ENCODE assay signal across 8 cellular contexts in the genomic region with DNA sequence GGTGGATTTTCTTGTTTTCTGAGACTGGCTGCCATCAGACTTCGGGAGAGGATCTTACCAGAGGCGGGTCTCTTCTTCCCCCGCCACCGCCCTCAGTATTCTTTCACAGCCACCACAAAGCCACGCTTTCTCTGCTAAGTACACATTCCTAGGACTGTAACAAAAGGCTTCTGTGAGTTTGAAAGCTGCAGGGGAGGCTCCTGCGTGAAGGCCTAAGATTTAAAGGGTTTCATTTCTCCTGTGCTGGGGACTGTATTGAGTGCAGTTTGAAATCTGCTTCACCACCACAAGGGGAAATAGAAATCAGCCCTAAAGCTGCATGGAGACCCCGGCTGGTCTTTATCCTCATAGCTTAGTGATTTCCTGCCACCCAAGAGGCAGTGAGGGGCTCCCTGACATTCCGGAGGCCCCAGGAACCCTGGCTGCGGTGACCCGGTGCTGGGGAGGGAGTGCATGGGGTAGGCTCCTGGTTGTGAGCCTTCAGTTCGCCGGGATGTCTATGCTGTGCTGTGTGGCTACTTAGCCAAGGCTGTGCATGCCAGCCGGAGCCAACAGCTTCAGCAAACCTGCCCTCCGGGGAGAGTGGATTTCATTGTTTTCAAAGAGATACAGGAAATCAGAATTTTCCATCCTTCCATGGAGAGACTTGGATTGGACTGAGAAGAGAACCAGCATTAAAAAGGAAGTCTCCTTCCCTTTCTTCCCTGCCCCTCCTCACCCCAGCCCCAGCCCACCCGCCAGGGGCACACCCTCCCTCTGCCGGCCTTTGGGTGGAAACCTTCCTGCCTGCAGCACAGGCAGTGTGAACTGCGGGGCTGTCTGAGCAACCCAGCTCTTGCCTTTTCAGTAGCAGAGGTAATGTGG.
DNase-seq lines count a peak whose midpoint lies in the region; ATAC-seq and TF ChIP-seq lines count a peak whose summit lies in the region.

No MANE protein-coding gene starts in this region.

- H3K4me3 ChIP-seq in BE2C (ENCODE audit: low read depth, low read length), result peak overlapping the region; percentile 39
- H3K4me3 ChIP-seq in Peyer's patch, result peak overlapping the region; percentile 10 to 36 (median 16)
- H3K4me3 ChIP-seq in effector memory CD4-positive, alpha-beta T cell (ENCODE audit: insufficient read depth, low read depth, low read length, poor library complexity, severe bottlenecking), result peak overlapping the region; percentile 32
- peak overlapping the region in 1 of 2 donors; percentile 30 for H3K4me3 ChIP-seq in muscle layer of duodenum (ENCODE audit: low read depth in 1 of 2, low read length in 2 of 2)
- peak overlapping the region in 1 of 2 donors; percentile 3 for H3K4me3 ChIP-seq in aorta (ENCODE audit: low read length in 2 of 2)

- no peak for TF ChIP-seq POLR2A in Peyer's patch (IDR thresholded peaks at IDR 0.05)

- WGBS in aorta, 2 donors, result 7 to 8% methylated on average over 17 of the region's 17 CpGs

- H3K4me1 ChIP-seq in BE2C (peaks cover 7% of the 10 kb centered on the region), Peyer's patch (peaks cover 3 to 21% (median 17%) of the 10 kb centered on the region in 4 donors), muscle layer of duodenum (ENCODE audit: control insufficient read depth in 1 of 2, insufficient read depth in 2 of 2, low read length in 2 of 2) (peaks cover 26 to 44% of the 10 kb centered on the region in 2 donors), aorta (ENCODE audit: control insufficient read depth in 1 of 2, insufficient read depth in 2 of 2, low read length in 2 of 2) (peaks cover 0 to 4% of the 10 kb centered on the region in 2 donors)
- peaks cover 7% of the 10 kb centered on the region for H3K4me1 ChIP-seq in effector memory CD4-positive, alpha-beta T cell (ENCODE audit: control insufficient read depth, insufficient read depth, low read length, poor library complexity, severe bottlenecking)

- intact Hi-C loops in aorta (cut with DNase I), result loop anchor here in 1 of 2 donors (5.0 kb wide), 1 partner anchor 70 kb away; no protein-coding TSS in a partner anchor

- H3K27me3 ChIP-seq in BE2C, result no peaks in the 10 kb centered on the region
- no peaks in the 10 kb centered on the region for H3K27me3 ChIP-seq in Peyer's patch
- no peaks in the 10 kb centered on the region for H3K27me3 ChIP-seq in effector memory CD4-positive, alpha-beta T cell (replicated peaks; ENCODE audit: control insufficient read depth, insufficient read depth, low read length, poor library complexity, severe bottlenecking)
- H3K27me3 ChIP-seq in muscle layer of duodenum (ENCODE audit: low read depth, low read length), result no peaks in the 10 kb centered on the region
- no peaks in the 10 kb centered on the region for H3K27me3 ChIP-seq in aorta (ENCODE audit: control insufficient read depth in 1 of 2, insufficient read depth in 2 of 2, low read length in 1 of 2)

- DNase-seq in BE2C, result peak; percentile 44
- DNase-seq in Peyer's patch, result peak; percentile 55 to 57 (median 57)
- DNase-seq in effector memory CD4-positive, alpha-beta T cell, result no peak
- peak in 1 of 2 donors; percentile 72 for DNase-seq in aorta
- DNase-seq in cortex of kidney (lab: John Stamatoyannopoulos, UW), result no peak

- H3K9me3 ChIP-seq in BE2C, result no peaks in the 10 kb centered on the region
- H3K9me3 ChIP-seq in Peyer's patch, result no peaks in the 10 kb centered on the region
- H3K9me3 ChIP-seq in effector memory CD4-positive, alpha-beta T cell (ENCODE audit: control insufficient read depth, low read length), result no peaks in the 10 kb centered on the region
- no peaks in the 10 kb centered on the region for H3K9me3 ChIP-seq in muscle layer of duodenum (ENCODE audit: control insufficient read depth in 1 of 2, low read length in 2 of 2)
- H3K9me3 ChIP-seq in aorta (ENCODE audit: control insufficient read depth, low read length), result no peaks in the 10 kb centered on the region

- H3K36me3 ChIP-seq in BE2C (no peaks in the 10 kb centered on the region), Peyer's patch (no peaks in the 10 kb centered on the region), muscle layer of duodenum (ENCODE audit: control insufficient read depth in 1 of 2, insufficient read depth in 2 of 2, low read length in 2 of 2) (no peaks in the 10 kb centered on the region), aorta (ENCODE audit: control insufficient read depth in 1 of 2, insufficient read depth in 2 of 2, low read length in 1 of 2) (no peaks in the 10 kb centered on the region)
- no peaks in the 10 kb centered on the region for H3K36me3 ChIP-seq in effector memory CD4-positive, alpha-beta T cell (ENCODE audit: control insufficient read depth, insufficient read depth, low read length)

- ATAC-seq in GM18861 (IDR thresholded peaks at IDR 0.05; ENCODE audit: unreplicated experiment), result peak; percentile 54
- ATAC-seq in HG03159 (IDR thresholded peaks at IDR 0.05; ENCODE audit: unreplicated experiment), result peak; percentile 77
- ATAC-seq in aorta (ENCODE audit: low FRiP score), result peak; percentile 68

- peak; percentile 37; the same call in 1 of the 2 replicates for TF ChIP-seq CTCF in BE2C (IDR thresholded peaks at IDR 0.05; ENCODE audit: low read depth, low read length)
- TF ChIP-seq CTCF in Peyer's patch (IDR thresholded peaks at IDR 0.05), result peak in 3 of 6 experiments; percentile 3 to 12 (median 8)

- H3K27ac ChIP-seq in Peyer's patch (peak overlapping the region; percentile 60 to 73 (median 66)), muscle layer of duodenum (ENCODE audit: low read length) (peak overlapping the region; percentile 82), aorta (ENCODE audit: low read depth in 1 of 2, low read length in 2 of 2) (peak overlapping the region in 1 of 2 donors; percentile 69)
- peak overlapping the region; percentile 6 for H3K27ac ChIP-seq in effector memory CD4-positive, alpha-beta T cell (ENCODE audit: insufficient read depth, low read length, poor library complexity, severe bottlenecking)

Comparison
In these comparisons a context has a peak if more than half of its experiments do, and no peak if none do; other contexts are left out.
1. DNase-seq: peak in BE2C (single experiment) and Peyer's patch (3 of 3); none in effector memory CD4-positive, alpha-beta T cell (0 of 3) and cortex of kidney (single experiment).
2. Peak in every context shown above with its lines, with median percentiles within 50 percentile points of each other: ATAC-seq.